Comparison of ENCODE assay signal across 9 cellular contexts in genomic region chr5:176837707-176838115, GRCh38. TPM values are rescaled to one million over a fixed set of nuclear protein-coding genes. Genes with fewer than 3 reads are reported as not detected.
DNase-seq lines count a peak whose midpoint lies in the region; ATAC-seq, FAIRE-seq and TF ChIP-seq lines count a peak whose summit lies in the region.
"Had no signal": no experiment of that assay in that cellular context is flagged by ENCODE, and none has a peak within 500 bp of the region (broad histone marks: within the 10 kb centered on the region; RNA-seq: fewer than 3 reads in every experiment).

No MANE protein-coding gene starts in this region.

- no peaks in the 10 kb centered on the region for H3K9me3 Mint-ChIP-seq in activated naive CD8-positive, alpha-beta T cell treated with anti-CD3 and anti-CD28 coated beads, Interleukin-2, amount 50 U/mL, for 24 hours
- H3K9me3 Mint-ChIP-seq: T-helper 1 cell treated with Interleukin-12 subunit alpha and Interleukin-12 subunit beta and Interleukin-4 antibody, amounts not matched to agents 30 μg/mL and 1 μg/mL, for 36 hours had no signal

- ATAC-seq in activated naive CD8-positive, alpha-beta T cell treated with anti-CD3 and anti-CD28 coated beads, Interleukin-2, amount 50 U/mL, for 24 hours, result peak; percentile 82
- ATAC-seq in left ventricle myocardium superior (peak; percentile 97), sciatic nerve (peak; percentile 89), GM18861 (IDR thresholded peaks at IDR 0.05; ENCODE audit: unreplicated experiment) (no peak), HG02763 (IDR thresholded peaks at IDR 0.05; ENCODE audit: unreplicated experiment) (no peak)

- peak; percentile 74 for DNase-seq in H54 (ENCODE audit: insufficient read length, low spot score)
- DNase-seq in T follicular helper cell (ENCODE audit: low read depth), result peak; percentile 56
- DNase-seq in activated naive CD8-positive, alpha-beta T cell treated with anti-CD3 and anti-CD28 coated beads, Interleukin-2, amount 50 U/mL, for 24 hours, result peak; percentile 81
- DNase-seq in left ventricle myocardium superior, result peak; percentile 94
- peak; percentile 91 for DNase-seq in sciatic nerve (ENCODE audit: low spot score)
- no peak for DNase-seq in NK-92 (lab: John Stamatoyannopoulos, UW; ENCODE audit: unreplicated experiment)

- H3K27me3 Mint-ChIP-seq in activated naive CD8-positive, alpha-beta T cell treated with anti-CD3 and anti-CD28 coated beads, Interleukin-2, amount 50 U/mL, for 24 hours, result peaks cover 29% of the 10 kb centered on the region

- no peaks in the 10 kb centered on the region for H3K4me1 Mint-ChIP-seq in activated naive CD8-positive, alpha-beta T cell treated with anti-CD3 and anti-CD28 coated beads, Interleukin-2, amount 50 U/mL, for 24 hours

- intact Hi-C loops in left ventricle myocardium superior (cut with micrococcal nuclease), result no loop called here
- intact Hi-C loops in sciatic nerve (cut with DNase I), result no loop called here

- H3K27ac Mint-ChIP-seq in activated naive CD8-positive, alpha-beta T cell treated with anti-CD3 and anti-CD28 coated beads, Interleukin-2, amount 50 U/mL, for 24 hours, result no peak overlapping the region
- H3K27ac Mint-ChIP-seq: T-helper 1 cell treated with Interleukin-12 subunit alpha and Interleukin-12 subunit beta and Interleukin-4 antibody, amounts not matched to agents 30 μg/mL and 1 μg/mL, for 36 hours had no signal

- H3K4me3 Mint-ChIP-seq in activated naive CD8-positive, alpha-beta T cell treated with anti-CD3 and anti-CD28 coated beads, Interleukin-2, amount 50 U/mL, for 24 hours, result no peak overlapping the region
- H3K4me3 Mint-ChIP-seq: T-helper 1 cell treated with Interleukin-12 subunit alpha and Interleukin-12 subunit beta and Interleukin-4 antibody, amounts not matched to agents 30 μg/mL and 1 μg/mL, for 36 hours had no signal

- no peak for TF ChIP-seq POLR2A in H54 (IDR thresholded peaks at IDR 0.05; ENCODE audit: low read depth, low read length)

- H3K36me3 Mint-ChIP-seq in activated naive CD8-positive, alpha-beta T cell treated with anti-CD3 and anti-CD28 coated beads, Interleukin-2, amount 50 U/mL, for 24 hours (ENCODE audit: low read depth), result no peaks in the 10 kb centered on the region

- FAIRE-seq in H54 (lab: Jason Lieb, UNC), result no peak

RNA-seq across cellular contexts. Expression of gene UNC5A, which starts 27.4 kb away (rescaled TPM):
- total RNA-seq in left ventricle myocardium superior (0.22 TPM), sciatic nerve (not detected)

Comparison
In these comparisons a context has a peak if more than half of its experiments do, and no peak if none do; other contexts are left out.
1. ATAC-seq: peak in activated naive CD8-positive, alpha-beta T cell treated with anti-CD3 and anti-CD28 coated beads, Interleukin-2, amount 50 U/mL, for 24 hours (single experiment), left ventricle myocardium superior (single experiment) and sciatic nerve (single experiment); none in GM18861 (single experiment) and HG02763 (single experiment).